In the genomic region with DNA sequence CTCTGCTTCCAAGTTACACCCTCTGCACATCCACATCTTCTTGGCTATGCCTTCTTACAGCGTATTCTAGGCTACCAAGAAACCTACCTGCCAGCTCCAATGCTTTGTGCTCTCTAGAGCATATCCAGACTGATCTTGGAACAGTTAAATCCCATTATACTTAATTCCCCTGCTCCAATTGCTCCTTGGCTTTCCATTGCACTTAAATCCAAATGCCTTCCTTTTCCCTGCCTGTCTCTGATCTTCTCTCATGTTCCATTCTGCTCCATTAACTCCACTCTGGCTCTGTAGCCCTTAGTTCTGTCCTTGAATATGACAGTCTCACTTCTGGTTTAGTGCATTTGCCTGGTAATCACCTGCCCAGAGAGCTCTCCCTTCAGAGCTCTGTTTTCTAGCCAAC, we compare ENCODE assay signal across 23 cellular contexts.
DNase-seq lines count a peak whose midpoint lies in the region; ATAC-seq and TF ChIP-seq lines count a peak whose summit lies in the region.
"Had no signal": no experiment of that assay in that cellular context is flagged by ENCODE, and none has a peak within 500 bp of the region (broad histone marks: within the 10 kb centered on the region; RNA-seq: fewer than 3 reads in every experiment).

No MANE protein-coding gene starts in this region.

- no peaks in the 10 kb centered on the region for H3K79me2 ChIP-seq in PC-3 (ENCODE audit: low read length)

- POLR2A ChIA-PET in Caco-2 (lab: Charles Lee): no interaction called here
- POLR2A ChIA-PET in PC-3 (lab: Charles Lee; ENCODE audit: unreplicated experiment): no interaction called here

- H3K27ac ChIP-seq in WERI-Rb-1 (no peak overlapping the region), PC-3 (ENCODE audit: low read length) (no peak overlapping the region)
- H3K27ac ChIP-seq: A549; BLaER1 treated with 17β-estradiol and CSF1 and Interleukin-3, amounts not matched to agents 10 nM and 100 nM had no signal

- H3K4me2 ChIP-seq in PC-3 (ENCODE audit: low read length): no peak overlapping the region
- H3K4me2 ChIP-seq: A549; BLaER1 treated with 17β-estradiol and CSF1 and Interleukin-3, amounts not matched to agents 10 nM and 100 nM had no signal

- H3K9me3 Mint-ChIP-seq in Caco-2 (ENCODE audit: unreplicated experiment) (peaks cover 19% of the 10 kb centered on the region), nephron (no peaks in the 10 kb centered on the region)
- H3K9me3 Mint-ChIP-seq: CD4-positive, alpha-beta T cell had no signal

- no peak overlapping the region for H3K9ac ChIP-seq in PC-3 (ENCODE audit: low read length)
- H3K9ac ChIP-seq: BLaER1 treated with 17β-estradiol and CSF1 and Interleukin-3, amounts not matched to agents 10 nM and 100 nM had no signal

- H3K36me3 Mint-ChIP-seq in Caco-2 (ENCODE audit: insufficient read depth, unreplicated experiment): no peaks in the 10 kb centered on the region
- H3K36me3 Mint-ChIP-seq in nephron (ENCODE audit: low read depth): no peaks in the 10 kb centered on the region
- H3K36me3 Mint-ChIP-seq: CD14-positive monocyte; CD8-positive, alpha-beta memory T cell had no signal

- no peak overlapping the region for H2AFZ ChIP-seq in PC-3 (ENCODE audit: low read length)

- ATAC-seq in GM19324 (IDR thresholded peaks at IDR 0.05; ENCODE audit: low FRiP score, unreplicated experiment): no peak
- no peak for ATAC-seq in GM21529 (IDR thresholded peaks at IDR 0.05; ENCODE audit: unreplicated experiment)
- no peak for ATAC-seq in PC-3
- ATAC-seq: A549 had no signal

- 0 out of 2 replicates have a peak, but pooled peaks cover 8% of the 10 kb centered on the region for H3K9me3 ChIP-seq in Caco-2
- no peaks in the 10 kb centered on the region for H3K9me3 ChIP-seq in WERI-Rb-1 (ENCODE audit: severe bottlenecking)
- no peaks in the 10 kb centered on the region for H3K9me3 ChIP-seq in PC-3 (ENCODE audit: low read length)
- H3K9me3 ChIP-seq: A549; BE2C; BLaER1 treated with 17β-estradiol and CSF1 and Interleukin-3, amounts not matched to agents 10 nM and 100 nM; HAP-1 had no signal

- peak overlapping the region; percentile 9 for H3K27ac Mint-ChIP-seq in Caco-2 (ENCODE audit: unreplicated experiment)
- peak overlapping the region in 2 of 3 experiments; percentile 2 to 43 for H3K27ac Mint-ChIP-seq in nephron
- H3K27ac Mint-ChIP-seq: CD14-positive monocyte; CD4-positive, alpha-beta T cell; CD8-positive, alpha-beta memory T cell had no signal

- H3K4me3 Mint-ChIP-seq in Caco-2 (ENCODE audit: unreplicated experiment) (no peak overlapping the region), nephron (no peak overlapping the region)
- H3K4me3 Mint-ChIP-seq: CD4-positive, alpha-beta T cell; CD8-positive, alpha-beta memory T cell had no signal

- peaks cover 30% of the 10 kb centered on the region for H3K4me1 Mint-ChIP-seq in Caco-2 (ENCODE audit: low read depth, unreplicated experiment)
- H3K4me1 Mint-ChIP-seq in nephron: peaks cover 41% of the 10 kb centered on the region
- H3K4me1 Mint-ChIP-seq: CD14-positive monocyte; CD8-positive, alpha-beta memory T cell had no signal

- no peaks in the 10 kb centered on the region for H3K9me2 ChIP-seq in PC-3 (replicated peaks; ENCODE audit: low read length)

- H3F3A ChIP-seq in PC-3 (ENCODE audit: low read length, unreplicated experiment): no peaks in the 10 kb centered on the region

- intact Hi-C loops in Caco-2 (cut with micrococcal nuclease; ENCODE audit: unreplicated experiment): no loop called here
- intact Hi-C loops in PC-3 (cut with micrococcal nuclease): no loop called here

- H3K27me3 ChIP-seq in Caco-2 (replicated peaks; ENCODE audit: control insufficient read depth, insufficient read depth, low read length): no peaks in the 10 kb centered on the region
- H3K27me3 ChIP-seq in WERI-Rb-1 (ENCODE audit: insufficient read depth, low read depth, severe bottlenecking): no peaks in the 10 kb centered on the region
- no peaks in the 10 kb centered on the region for H3K27me3 ChIP-seq in PC-3 (ENCODE audit: low read length)
- H3K27me3 ChIP-seq: BE2C; BLaER1 treated with 17β-estradiol and CSF1 and Interleukin-3, amounts not matched to agents 10 nM and 100 nM had no signal

- no peak for TF ChIP-seq CTCF in Caco-2 (IDR thresholded peaks at IDR 0.05; ENCODE audit: insufficient read depth in 1 of 2, low read depth in 1 of 2, low read length in 1 of 2, severe bottlenecking in 1 of 2, unreplicated experiment in 1 of 2)
- TF ChIP-seq CTCF in WERI-Rb-1 (IDR thresholded peaks at IDR 0.05; ENCODE audit: low read depth, low read length): no peak
- TF ChIP-seq CTCF in nephron (IDR thresholded peaks at IDR 0.05; ENCODE audit: unreplicated experiment in 3 of 3): no peak
- no peak for TF ChIP-seq CTCF in PC-3 (conservative IDR thresholded peaks at IDR 0.05; ENCODE audit: low read depth, low read length)

- no peaks in the 10 kb centered on the region for H4K20me1 ChIP-seq in PC-3 (ENCODE audit: low read length)
- H4K20me1 ChIP-seq: BLaER1 treated with 17β-estradiol and CSF1 and Interleukin-3, amounts not matched to agents 10 nM and 100 nM had no signal

- no peaks in the 10 kb centered on the region for H3K36me3 ChIP-seq in Caco-2 (ENCODE audit: control insufficient read depth, insufficient read depth, low read length)
- no peaks in the 10 kb centered on the region for H3K36me3 ChIP-seq in WERI-Rb-1
- no peaks in the 10 kb centered on the region for H3K36me3 ChIP-seq in PC-3 (ENCODE audit: low read depth, low read length)
- H3K36me3 ChIP-seq: BE2C; BLaER1 treated with 17β-estradiol and CSF1 and Interleukin-3, amounts not matched to agents 10 nM and 100 nM; HAP-1 had no signal

- CTCF ChIA-PET in Caco-2 (lab: Charles Lee): no interaction called here
- CTCF ChIA-PET in PC-3 (lab: Charles Lee): no interaction called here

- no peak for DNase-seq in Caco-2
- peak; percentile 69 for DNase-seq in NCI-H82 (lab: John Stamatoyannopoulos, UW)
- peak; percentile 11 for DNase-seq in WERI-Rb-1
- DNase-seq in NCI-H146 treated with DMSO at 0.1 percent for 48 hours (lab: John Stamatoyannopoulos, UW; ENCODE audit: unreplicated experiment): no peak
- DNase-seq in PC-3: no peak
- DNase-seq: 8988T; ACHN; AML-193; BE2C; Calu3; CD4-positive, alpha-beta T cell; CD8-positive, alpha-beta memory T cell; DMS53; DMS79 treated with DMSO at 0.1 percent for 48 hours; GF-D8; GOT3 had no signal

- H3K27me3 Mint-ChIP-seq in Caco-2 (ENCODE audit: insufficient read depth, unreplicated experiment) (no peaks in the 10 kb centered on the region), nephron (ENCODE audit: low read depth) (no peaks in the 10 kb centered on the region)
- H3K27me3 Mint-ChIP-seq: CD4-positive, alpha-beta T cell; CD8-positive, alpha-beta memory T cell had no signal

- H3K4me3 ChIP-seq in Caco-2 (ENCODE audit: low read depth, low read length) (no peak overlapping the region), WERI-Rb-1 (ENCODE audit: low read depth, low read length) (no peak overlapping the region), PC-3 (ENCODE audit: low read length) (no peak overlapping the region)
- H3K4me3 ChIP-seq: A549; BLaER1 treated with 17β-estradiol and CSF1 and Interleukin-3, amounts not matched to agents 10 nM and 100 nM; HAP-1 had no signal

- peaks cover 17% of the 10 kb centered on the region; the same call in 1 of the 2 replicates for H3K4me1 ChIP-seq in Caco-2
- H3K4me1 ChIP-seq in PC-3 (ENCODE audit: insufficient read depth, low read length): no peaks in the 10 kb centered on the region
- H3K4me1 ChIP-seq: A549; BE2C; BLaER1 treated with 17β-estradiol and CSF1 and Interleukin-3, amounts not matched to agents 10 nM and 100 nM; HAP-1 had no signal

- BruUV-seq in Caco-2 (replicated peaks; lab: Mats Ljungman, UMichigan): no TSS peak
- no TSS peak for BruUV-seq in PC-3 (replicated peaks; lab: Mats Ljungman, UMichigan)

Comparison
In these comparisons a context has a peak if more than half of its experiments do, and no peak if none do; other contexts are left out.
1. DNase-seq: peak in NCI-H82 (single experiment) and WERI-Rb-1 (single experiment); none in Caco-2 (0 of 2), NCI-H146 treated with DMSO at 0.1 percent for 48 hours (single experiment) and PC-3 (single experiment).